ENCODE assay signal across 12 cellular contexts in genomic region chr3:25428950-25429349, GRCh38. TPM values are rescaled to one million over a fixed set of nuclear protein-coding genes. Genes with fewer than 3 reads are reported as not detected.
A peak's percentile ranks its signal among the peaks of the same experiment; 100 is the strongest.
DNase-seq lines count a peak whose midpoint lies in the region; ATAC-seq and TF ChIP-seq lines count a peak whose summit lies in the region.
"Had no signal": no experiment of that assay in that cellular context is flagged by ENCODE, and none has a peak within 500 bp of the region (broad histone marks: within the 10 kb centered on the region; RNA-seq: fewer than 3 reads in every experiment).

No MANE protein-coding gene starts in this region.

- H4K20me1 ChIP-seq in neural cell (ENCODE audit: insufficient read depth): no peaks in the 10 kb centered on the region

- H3F3A ChIP-seq in neural cell (ENCODE audit: insufficient read depth, low read length, poor library complexity, severe bottlenecking): no peaks in the 10 kb centered on the region

- 8 to 11% methylated on average over 2 of the region's 2 CpGs for WGBS in esophagus, 2 donors

- DNase-seq in NCI-H69 (lab: John Stamatoyannopoulos, UW) (peak; percentile 47), tibial artery (no peak), nucleus accumbens (lab: John Stamatoyannopoulos, UW) (no peak), mucosa of gallbladder (ENCODE audit: low spot score) (no peak)
- no peak for DNase-seq in activated CD4-positive, alpha-beta T cell treated with anti-CD3 and anti-CD28 coated beads, Interleukin-2, amount 50 U/mL, for 1 hour
- DNase-seq: activated CD4-positive, alpha-beta T cell treated with anti-CD3 and anti-CD28 coated beads, Interleukin-2, amount 10 ng/mL, durations not matched to agents 7 days and 5 days; activated naive CD8-positive, alpha-beta T cell treated with anti-CD3 and anti-CD28 coated beads for 36 hours had no signal

- H3K79me2 ChIP-seq in neural cell (replicated peaks; ENCODE audit: insufficient read depth, low read length): no peaks in the 10 kb centered on the region

- H3K9me2 ChIP-seq in neural cell (ENCODE audit: insufficient read depth, low read length): no peaks in the 10 kb centered on the region

- no peaks in the 10 kb centered on the region for H3K27me3 ChIP-seq in esophagus (ENCODE audit: control insufficient read depth in 1 of 2, insufficient read depth in 2 of 2, low read length in 2 of 2)
- no peaks in the 10 kb centered on the region for H3K27me3 ChIP-seq in neural cell (ENCODE audit: insufficient read depth, low read depth, low read length)
- H3K27me3 ChIP-seq in tibial artery: no peaks in the 10 kb centered on the region

- TF ChIP-seq RAD21 in neural cell (conservative IDR thresholded peaks at IDR 0.05): no peak

- H3K36me3 ChIP-seq in esophagus (ENCODE audit: control insufficient read depth in 2 of 2, insufficient read depth in 2 of 2, low read length in 1 of 2): no peaks in the 10 kb centered on the region
- no peaks in the 10 kb centered on the region for H3K36me3 ChIP-seq in neural cell (ENCODE audit: insufficient read depth, low read length)
- no peaks in the 10 kb centered on the region for H3K36me3 ChIP-seq in tibial artery
- H3K36me3 ChIP-seq: SJCRH30 had no signal

- no peak for TF ChIP-seq CTCF in neural cell (IDR thresholded peaks at IDR 0.05; ENCODE audit: poor library complexity, severe bottlenecking)
- TF ChIP-seq CTCF in tibial artery (IDR thresholded peaks at IDR 0.05): no peak

- H3K9ac ChIP-seq in neural cell (ENCODE audit: low read length): peak overlapping the region; percentile 65

- H3K4me3 ChIP-seq in esophagus (ENCODE audit: low read depth in 1 of 2, low read length in 2 of 2) (peak overlapping the region; percentile 59 to 92), neural cell (ENCODE audit: low read length) (peak overlapping the region; percentile 66), tibial artery (peak overlapping the region; percentile 66 to 78)

- intact Hi-C loops in tibial artery (cut with DNase I; ENCODE audit: low total_unique reads): loop anchor here (5.0 kb wide), 1 partner anchor 163 kb away; no protein-coding TSS in a partner anchor

- H2AFZ ChIP-seq in neural cell (ENCODE audit: low read depth, low read length): no peak overlapping the region

- H3K4me2 ChIP-seq in neural cell (ENCODE audit: low read length): no peak overlapping the region

- no peak for ATAC-seq in HG03457 (IDR thresholded peaks at IDR 0.05; ENCODE audit: unreplicated experiment)

- no peaks in the 10 kb centered on the region for H3K9me3 ChIP-seq in esophagus (ENCODE audit: control insufficient read depth in 2 of 2, insufficient read depth in 1 of 2, low read depth in 1 of 2, low read length in 1 of 2)
- no peaks in the 10 kb centered on the region for H3K9me3 ChIP-seq in neural cell (ENCODE audit: low read length)
- no peaks in the 10 kb centered on the region for H3K9me3 ChIP-seq in tibial artery
- H3K9me3 ChIP-seq: SJCRH30 had no signal

- H3K27ac ChIP-seq in esophagus (ENCODE audit: low read depth in 2 of 2, low read length in 1 of 2) (peak overlapping the region in 1 of 2 donors; percentile 91), neural cell (ENCODE audit: low read length) (peak overlapping the region; percentile 75), tibial artery (peak overlapping the region; percentile 79 to 85)
- H3K27ac ChIP-seq: SJCRH30 had no signal

- H3K4me1 ChIP-seq in esophagus (ENCODE audit: control insufficient read depth in 2 of 2, insufficient read depth in 2 of 2, low read length in 1 of 2): peaks cover 4% of the 10 kb centered on the region in 2 donors
- H3K4me1 ChIP-seq in tibial artery: peaks cover 0 to 40% (median 8%) of the 10 kb centered on the region in 4 donors
- H3K4me1 ChIP-seq: SJCRH30 had no signal

- no peak for TF ChIP-seq EP300 in neural cell (conservative IDR thresholded peaks at IDR 0.05; ENCODE audit: poor library complexity, severe bottlenecking)

TF ChIP-seq in neural cell, 6 proteins besides CTCF, POLR2A, EP300 and RAD21:
- no peak for TF ChIP-seq REST (IDR thresholded peaks at IDR 0.05; ENCODE audit: borderline replicate concordance)
- TF ChIP-seq MXI1 (conservative IDR thresholded peaks at IDR 0.05; ENCODE audit: poor library complexity, severe bottlenecking): no peak
- no peak for TF ChIP-seq TAF1 (IDR thresholded peaks at IDR 0.05; ENCODE audit: low read depth)
- no peak for TF ChIP-seq EZH2 (IDR thresholded peaks at IDR 0.05; ENCODE audit: borderline replicate concordance, insufficient read depth, low read length, poor library complexity, severe bottlenecking)
- no peak for TF ChIP-seq SMC3 (conservative IDR thresholded peaks at IDR 0.05; ENCODE audit: poor library complexity)
- no peak for TF ChIP-seq POLR2AphosphoS5 (IDR thresholded peaks at IDR 0.05)

RNA-seq across cellular contexts. Expression of gene RARB, which starts 0.9 kb away (rescaled TPM):
- 1 to 10 TPM; 1.6 to 2.2 TPM for polyA plus RNA-seq in esophagus
- 10.3 and 13.2 TPM in 2 replicates for polyA plus RNA-seq in neural cell
- polyA minus RNA-seq in neural cell: 20.5 and 26.3 TPM in 2 replicates
- total RNA-seq in mucosa of gallbladder: 12.9 TPM
- total RNA-seq: activated CD4-positive, alpha-beta T cell treated with anti-CD3 and anti-CD28 coated beads, Interleukin-2, amount 10 ng/mL, durations not matched to agents 7 days and 5 days; activated naive CD8-positive, alpha-beta T cell treated with anti-CD3 and anti-CD28 coated beads for 36 hours; MCF 10A had no signal
